In the genomic region with DNA sequence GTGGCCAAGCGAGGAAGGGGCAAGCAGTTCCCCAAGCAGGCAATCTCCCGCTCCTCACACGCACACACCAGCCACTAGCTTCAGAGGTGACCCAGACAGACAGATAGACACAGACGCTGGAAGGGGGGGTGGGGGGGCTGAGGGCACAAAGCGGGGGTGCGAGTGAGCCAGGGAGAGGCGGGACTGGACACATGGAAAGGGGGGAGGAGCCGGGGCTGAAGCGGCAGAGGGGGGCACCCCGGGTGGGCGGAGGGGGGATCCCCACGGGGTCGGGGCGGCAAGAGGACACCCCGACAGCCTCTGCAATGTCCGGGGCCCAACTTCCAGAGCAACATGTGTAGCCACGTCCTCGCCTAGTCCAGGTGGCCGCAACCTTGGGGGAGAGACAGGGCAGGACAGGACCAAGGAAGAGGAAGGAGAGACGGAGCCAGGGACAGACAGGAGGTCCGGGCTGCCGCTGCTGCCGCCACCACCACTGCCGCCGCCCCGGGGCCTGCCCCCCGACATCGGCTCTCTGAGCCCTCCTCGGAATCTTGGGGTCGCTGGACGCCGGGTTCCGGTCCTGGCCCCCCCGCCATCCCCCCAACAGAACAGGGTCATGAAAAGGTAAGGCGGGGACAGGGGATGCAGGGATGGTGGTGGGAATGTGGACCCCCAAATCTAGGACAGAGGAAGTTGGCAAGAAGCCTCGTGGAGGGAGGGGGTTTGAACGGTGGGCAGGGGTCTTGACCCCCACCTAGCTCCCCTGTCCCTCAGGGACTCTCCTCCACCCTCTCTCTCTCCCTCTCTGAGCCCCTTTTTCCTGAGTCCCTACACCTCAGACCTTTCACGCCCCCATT, we compare ENCODE assay signal across 1 cellular context.
TF ChIP-seq lines count a peak whose summit lies in the region.

No MANE protein-coding gene starts in this region.

TF ChIP-seq in SK-N-SH, 30 proteins besides CTCF, POLR2A, EP300 and RAD21 (continued from another document):
- no peak for TF ChIP-seq TCF12 (IDR thresholded peaks at IDR 0.05)
- TF ChIP-seq EZH2phosphoT487 (IDR thresholded peaks at IDR 0.05; ENCODE audit: borderline replicate concordance, low read depth), result no peak
- no peak for TF ChIP-seq RFX5 (IDR thresholded peaks at IDR 0.05; ENCODE audit: low read length)
- TF ChIP-seq POLR2AphosphoS5 (IDR thresholded peaks at IDR 0.05; ENCODE audit: low read depth, low read length), result no peak
- TF ChIP-seq FOXM1 (IDR thresholded peaks at IDR 0.05; ENCODE audit: low read depth), result no peak
- TF ChIP-seq TAF1 (IDR thresholded peaks at IDR 0.05; ENCODE audit: borderline replicate concordance, low read depth, low read length), result no peak
